10 cellular contexts compared by ENCODE assay signal in the genomic region with DNA sequence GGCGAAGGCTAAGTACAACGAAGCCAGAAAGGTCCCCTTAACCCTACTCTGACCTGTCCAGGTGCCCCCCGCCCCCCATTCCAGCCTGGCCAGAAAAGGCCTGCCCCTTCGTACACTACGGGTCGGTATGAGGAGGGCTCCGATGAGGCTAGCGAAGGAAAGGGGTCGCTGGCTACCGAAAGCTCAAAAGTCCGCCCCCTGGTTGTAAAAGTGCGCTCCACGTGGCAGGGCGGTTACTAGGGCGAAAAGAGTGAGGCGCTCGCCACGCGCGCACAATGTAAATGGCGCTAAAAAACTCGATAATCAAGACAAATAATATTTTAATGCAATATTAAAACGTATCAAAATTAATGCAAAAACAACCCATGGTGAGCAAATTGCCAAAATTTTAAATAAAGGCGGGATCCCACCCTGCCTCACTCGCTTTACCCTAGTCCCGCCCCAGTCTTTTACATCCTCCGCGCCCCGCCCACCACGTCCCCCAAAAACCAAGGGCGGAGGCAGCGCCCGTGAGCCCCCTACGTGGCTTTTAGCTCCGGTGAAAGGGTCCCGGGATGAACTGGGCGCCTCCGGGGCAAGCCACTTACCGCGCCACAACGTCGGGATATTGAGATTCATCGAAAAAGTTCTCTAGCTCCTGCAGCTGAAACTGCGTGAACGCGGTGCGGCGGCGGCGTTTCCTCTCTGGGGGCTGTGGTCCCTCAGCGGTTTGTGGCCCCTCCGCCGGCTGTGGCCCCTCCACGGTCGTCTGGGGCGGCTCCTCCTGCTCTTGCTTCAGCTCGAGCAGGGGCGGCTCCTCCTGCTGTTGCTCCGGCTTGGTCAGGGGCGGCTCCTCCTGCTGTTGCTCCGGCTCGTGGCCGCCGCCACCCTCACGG. TPM values are rescaled to one million over a fixed set of nuclear protein-coding genes. Genes with fewer than 3 reads are reported as not detected.
DNase-seq lines count a peak whose midpoint lies in the region; ATAC-seq, FAIRE-seq and TF ChIP-seq lines count a peak whose summit lies in the region.
"Had no signal": no experiment of that assay in that cellular context is flagged by ENCODE, and none has a peak within 500 bp of the region (broad histone marks: within the 10 kb centered on the region; RNA-seq: fewer than 3 reads in every experiment).

No MANE protein-coding gene starts in this region.

- 0 out of 2 replicates have a peak overlapping the region, but pooled peaks have one; percentile 25 for H4K8ac ChIP-seq in H1 (ENCODE audit: extremely low read depth, insufficient read depth, low read length)
- H4K8ac ChIP-seq in neuronal stem cell (ENCODE audit: low read depth, low read length) = no peak overlapping the region

- H2BK120ac ChIP-seq in H1 (replicated peaks; ENCODE audit: low read depth, low read length) = no peak overlapping the region
- no peak overlapping the region for H2BK120ac ChIP-seq in neuronal stem cell (ENCODE audit: low read depth, low read length)

- H2BK5ac ChIP-seq in H1 (ENCODE audit: low read depth, low read length) = no peak overlapping the region
- H2BK5ac ChIP-seq in neuronal stem cell (ENCODE audit: low read length) = no peak overlapping the region

- H4K20me1 ChIP-seq in H1 (replicated peaks in 1 of 2; ENCODE audit: control insufficient read depth in 1 of 2, insufficient read depth in 2 of 2, low read length in 2 of 2) = peaks cover 4 to 8% of the 10 kb centered on the region in 2 experiments

- intact Hi-C loops in lower leg skin (cut with DNase I; ENCODE audit: low total_unique reads) = no loop called here

- H3K79me2 ChIP-seq in H1 (ENCODE audit: control insufficient read depth in 1 of 2, insufficient read depth in 2 of 2, low read length in 2 of 2) = no peaks in the 10 kb centered on the region

- H3K4me2 ChIP-seq in H1 (ENCODE audit: insufficient read depth in 1 of 2, low read depth in 2 of 2, low read length in 2 of 2) (peak overlapping the region; percentile 70 to 84), neuronal stem cell (ENCODE audit: insufficient read depth, low read length, poor library complexity, severe bottlenecking) (peak overlapping the region; percentile 45)

- ATAC-seq in GM18502 (IDR thresholded peaks at IDR 0.05; ENCODE audit: poor library complexity, unreplicated experiment) = no peak

- H3K27me3 ChIP-seq in NT2/D1 (ENCODE audit: insufficient read depth, insufficient read length) (peaks cover 97% of the 10 kb centered on the region), H1 (replicated peaks in 1 of 4; ENCODE audit: control insufficient read depth in 3 of 4, extremely low read depth in 1 of 4, insufficient read depth in 3 of 4, low read length in 3 of 4) (peaks cover 44 to 90% (median 74%) of the 10 kb centered on the region in 4 experiments), neuronal stem cell (ENCODE audit: control insufficient read depth in 3 of 3, insufficient read depth in 3 of 3, low read depth in 1 of 3, low read length in 3 of 3) (peaks cover 0 to 74% (median 44%) of the 10 kb centered on the region in 3 experiments)

- no peak overlapping the region for H2BK15ac ChIP-seq in H1 (ENCODE audit: low read length)
- H2BK15ac ChIP-seq in neuronal stem cell (ENCODE audit: low read length) = no peak overlapping the region

- no peak for DNase-seq in D721Med (ENCODE audit: insufficient read length, low spot score)
- DNase-seq in NT2/D1 (ENCODE audit: low read depth, low spot score) = no peak
- peak in 1 of 2 experiments; percentile 60 for DNase-seq in H1 (ENCODE audit: low read depth in 1 of 2, low spot score in 2 of 2)
- DNase-seq in neuronal stem cell (ENCODE audit: low spot score) = no peak
- no peak for DNase-seq in lower leg skin (ENCODE audit: low spot score in 2 of 2)
- no peak for DNase-seq in foreskin fibroblast
- DNase-seq in AML-193 (lab: John Stamatoyannopoulos, UW) = no peak

- H3K18ac ChIP-seq in H1 (ENCODE audit: extremely low read depth, low read length) (no peak overlapping the region), neuronal stem cell (ENCODE audit: low read length) (no peak overlapping the region)

- 2% methylated on average over 40 of the region's 65 CpGs; no CpG with 5 or more reads in 1 of the 2 experiments for WGBS in H1 (ENCODE audit: extremely low coverage in 1 of 2, insufficient coverage in 1 of 2, insufficient read length in 1 of 2, insufficient replicate concordance in 2 of 2, low coverage in 1 of 2, low lambda C conversion rate in 2 of 2, missing lambda C conversion rate in 1 of 2), 2 experiments
- no CpG with 5 or more reads among the region's 65 CpGs for WGBS in neuronal stem cell (ENCODE audit: extremely low coverage in 2 of 2, insufficient read length in 2 of 2, insufficient replicate concordance in 1 of 2), 2 donors
- WGBS in lower leg skin, 2 donors = 5 to 34% methylated on average over 37 to 65 of the region's 65 CpGs

- no peaks in the 10 kb centered on the region for H3K36me3 ChIP-seq in NT2/D1 (ENCODE audit: insufficient read depth, insufficient read length, low read length)
- no peaks in the 10 kb centered on the region for H3K36me3 ChIP-seq in H1 (ENCODE audit: control insufficient read depth in 2 of 4, insufficient read depth in 4 of 4, low read length in 3 of 4)
- no peaks in the 10 kb centered on the region for H3K36me3 ChIP-seq in neuronal stem cell (replicated peaks in 1 of 2; ENCODE audit: control insufficient read depth in 2 of 2, insufficient read depth in 2 of 2, low read length in 2 of 2)

- no peaks in the 10 kb centered on the region for H3K4me1 ChIP-seq in NT2/D1 (ENCODE audit: insufficient read depth, insufficient read length)
- peaks cover 0 to 4% (median 1%) of the 10 kb centered on the region in 4 experiments; a peak in 2 of 7 replicates for H3K4me1 ChIP-seq in H1 (replicated peaks in 1 of 4; ENCODE audit: control insufficient read depth in 3 of 4, insufficient read depth in 4 of 4, low read length in 3 of 4)
- no peaks in the 10 kb centered on the region for H3K4me1 ChIP-seq in neuronal stem cell (ENCODE audit: control insufficient read depth in 2 of 2, insufficient read depth in 1 of 2, low read depth in 1 of 2, low read length in 2 of 2)

- no peak overlapping the region for H3K14ac ChIP-seq in H1 (ENCODE audit: insufficient read length)
- H3K14ac ChIP-seq in neuronal stem cell (ENCODE audit: low read length) = no peak overlapping the region

- no peak for FAIRE-seq in D721Med (lab: Jason Lieb, UNC)
- FAIRE-seq in H1 (lab: Jason Lieb, UNC) = no peak
- FAIRE-seq: RCC 7860 had no signal

- H3K23ac ChIP-seq in H1 (ENCODE audit: insufficient read length) = no peak overlapping the region
- peak overlapping the region; percentile 31 for H3K23ac ChIP-seq in neuronal stem cell (ENCODE audit: low read depth, low read length, poor library complexity)

- H4K91ac ChIP-seq in H1 (replicated peaks; ENCODE audit: insufficient read length, low read length) (no peak overlapping the region), neuronal stem cell (ENCODE audit: low read depth, low read length, poor library complexity) (no peak overlapping the region)

- H3K4me3 ChIP-seq in NT2/D1 (ENCODE audit: insufficient read length, low read depth) = peak overlapping the region; percentile 21
- peak overlapping the region; percentile 19 to 54 (median 25); a peak in 7 of 8 replicates for H3K4me3 ChIP-seq in H1 (ENCODE audit: extremely low read depth in 1 of 4, insufficient read depth in 2 of 4, low read depth in 3 of 4, low read length in 4 of 4)
- peak overlapping the region in 1 of 2 donors; percentile 60 for H3K4me3 ChIP-seq in neuronal stem cell (ENCODE audit: low read length in 2 of 2)
- no peak overlapping the region for H3K4me3 ChIP-seq in lower leg skin (ENCODE audit: low read depth, poor library complexity, severe bottlenecking)
- no peak overlapping the region for H3K4me3 ChIP-seq in foreskin fibroblast (ENCODE audit: low read depth in 1 of 2, low read length in 2 of 2)

- CTCF ChIA-PET in H1 (lab: Charles Lee; ENCODE audit: partially characterized antibody) = interaction anchor here (0.6 to 1.4 kb wide), 9 partner anchors 9 to 1160 kb away, joined by 3 to 5 read pairs (median 3); no protein-coding TSS in a partner anchor

- POLR2A ChIA-PET in H1 (lab: Charles Lee; ENCODE audit: partially characterized antibody) = interaction anchor here (1.2 kb wide), 1 partner anchor 11 kb away, joined by 3 read pairs; no protein-coding TSS in a partner anchor

- H3K9me3 ChIP-seq in NT2/D1 (ENCODE audit: insufficient read depth, low read length) (no peaks in the 10 kb centered on the region), H1 (ENCODE audit: insufficient read depth in 2 of 2, low read depth in 1 of 2, low read length in 1 of 2) (no peaks in the 10 kb centered on the region), neuronal stem cell (replicated peaks in 1 of 2; ENCODE audit: control insufficient read depth in 2 of 2, insufficient read depth in 1 of 2, low read depth in 1 of 2, low read length in 2 of 2) (no peaks in the 10 kb centered on the region)

- H3K9ac ChIP-seq in NT2/D1 (ENCODE audit: insufficient read length, low read depth) = no peak overlapping the region
- H3K9ac ChIP-seq in H1 (replicated peaks in 1 of 4; ENCODE audit: extremely low read depth in 1 of 4, low read depth in 3 of 4, low read length in 3 of 4) = no peak overlapping the region
- H3K9ac ChIP-seq in neuronal stem cell (ENCODE audit: low read depth, low read length, poor library complexity) = no peak overlapping the region

- no peaks in the 10 kb centered on the region for H3K79me1 ChIP-seq in H1 (ENCODE audit: low read depth, low read length)
- no peaks in the 10 kb centered on the region for H3K79me1 ChIP-seq in neuronal stem cell (ENCODE audit: low read depth, low read length)

- H2BK12ac ChIP-seq in H1 (ENCODE audit: low read depth, low read length) = no peak overlapping the region
- H2BK12ac ChIP-seq in neuronal stem cell (ENCODE audit: low read length) = no peak overlapping the region

- 0 out of 4 replicates have a peak, but pooled peaks of 1 of the 2 experiments have one; percentile 1 for TF ChIP-seq RAD21 in H1 (IDR thresholded peaks at IDR 0.05 in 1 of 2, conservative IDR thresholded peaks at IDR 0.05 in 1 of 2; ENCODE audit: low read depth in 2 of 2, low read length in 2 of 2)

- no peak overlapping the region for H2BK20ac ChIP-seq in H1 (ENCODE audit: low read length)

- H3K27ac ChIP-seq in H1 (ENCODE audit: low read depth, low read length) = no peak overlapping the region
- no peak overlapping the region for H3K27ac ChIP-seq in neuronal stem cell (replicated peaks; ENCODE audit: low read length)

- TF ChIP-seq CTCF in D721Med (IDR thresholded peaks at IDR 0.05; ENCODE audit: insufficient read depth, missing control alignments) = peak; percentile 37
- peak in 2 of 3 experiments; percentile 24 to 37; a peak in 2 of 4 replicates for TF ChIP-seq CTCF in H1 (IDR thresholded peaks at IDR 0.05; ENCODE audit: control extremely low read depth in 1 of 3, insufficient read depth in 1 of 3, low read depth in 1 of 3, low read length in 3 of 3)
- TF ChIP-seq CTCF in lower leg skin (IDR thresholded peaks at IDR 0.05) = no peak
- no peak for TF ChIP-seq CTCF in foreskin fibroblast (IDR thresholded peaks at IDR 0.05; ENCODE audit: low read depth, low read length)

- TF ChIP-seq EP300 in H1 (IDR thresholded peaks at IDR 0.05; ENCODE audit: borderline replicate concordance in 1 of 2, low read depth in 2 of 2, low read length in 2 of 2) = no peak

- H2AFZ ChIP-seq in H1 (ENCODE audit: low read length) = no peak overlapping the region
- H2AFZ ChIP-seq in neuronal stem cell (ENCODE audit: low read length) = peak overlapping the region; percentile 74

- H3K56ac ChIP-seq in H1 (replicated peaks; ENCODE audit: insufficient read length, low read depth, low read length) = no peak overlapping the region

- no peak overlapping the region for H4K5ac ChIP-seq in H1 (ENCODE audit: insufficient read length, low read depth, low read length)

- no peak overlapping the region for H3K4ac ChIP-seq in H1 (replicated peaks; ENCODE audit: insufficient read length, low read depth, low read length)
- H3K4ac ChIP-seq in neuronal stem cell (ENCODE audit: low read length) = no peak overlapping the region

- no peak for TF ChIP-seq POLR2A in H1 (IDR thresholded peaks at IDR 0.05; ENCODE audit: control extremely low read depth in 1 of 2, low read depth in 2 of 2, low read length in 2 of 2)
- TF ChIP-seq POLR2A in lower leg skin (IDR thresholded peaks at IDR 0.05) = no peak

- peaks cover 2% of the 10 kb centered on the region; the same call in 1 of the 2 replicates for H3K23me2 ChIP-seq in H1 (ENCODE audit: low read depth, low read length)

- no peak overlapping the region for H2AK5ac ChIP-seq in H1 (ENCODE audit: low read depth, low read length)
- H2AK5ac ChIP-seq in neuronal stem cell (ENCODE audit: low read depth, low read length) = no peak overlapping the region

RNA-seq across cellular contexts. Expression of a gene that starts 0.9 kb away (rescaled TPM):
- not detected in 2 replicates for total RNA-seq in H1 (2021; fragmentation: NEBNext Ultra II Directional; extraction: Animal tissue kit (Norgen Biotek cat#: 25700))
- not detected in 2 replicates for polyA plus RNA-seq in H1 (2011; rRNA removed)
- not detected for polyA plus RNA-seq in H1 (2011; cell fraction: cytosol; rRNA removed)
- polyA plus RNA-seq in H1 (2011; cell fraction: nucleus; rRNA removed) = not detected
- polyA plus RNA-seq in H1 (2012, experiment 1 of 2) = not detected in 4 replicates
- not detected for polyA plus RNA-seq in H1 (2012, experiment 2 of 2)
- not detected for polyA plus RNA-seq in H1 (2013, experiment 1 of 2)
- not detected for polyA plus RNA-seq in H1 (2013, experiment 2 of 2)
- not detected in 2 replicates for polyA minus RNA-seq in H1 (2011; rRNA and poly(A)+ RNA removed)
- polyA minus RNA-seq in H1 (2011; cell fraction: cytosol; rRNA and poly(A)+ RNA removed) = not detected
- not detected for polyA minus RNA-seq in H1 (2011; cell fraction: nucleus; rRNA and poly(A)+ RNA removed)
- polyA plus RNA-seq in neuronal stem cell (2013, experiment 1 of 2) = not detected
- polyA plus RNA-seq in neuronal stem cell (2013, experiment 2 of 2) = not detected
- not detected for total RNA-seq in lower leg skin
- polyA plus RNA-seq: adipose tissue had no signal

Comparison
In these comparisons a context has a peak if more than half of its experiments do, and no peak if none do; other contexts are left out.
1. CTCF ChIP-seq: peak in D721Med (single experiment) and H1 (2 of 3); none in lower leg skin (0 of 3) and foreskin fibroblast (single experiment).
2. H3K4me3 ChIP-seq: peak in NT2/D1 (single experiment) and H1 (4 of 4); none in lower leg skin (single experiment) and foreskin fibroblast (0 of 2).